In genomic region chr6:6747371-6747770, GRCh38 we compare ENCODE assay signal across 17 cellular contexts.
DNase-seq lines count a peak whose midpoint lies in the region; ATAC-seq lines count a peak whose summit lies in the region.
"Had no signal": no experiment of that assay in that cellular context is flagged by ENCODE, and none has a peak within 500 bp of the region (broad histone marks: within the 10 kb centered on the region; RNA-seq: fewer than 3 reads in every experiment).

No MANE protein-coding gene starts in this region.

- no peaks in the 10 kb centered on the region for H3K9me3 ChIP-seq in skeletal muscle tissue (ENCODE audit: control insufficient read depth in 3 of 3, low read length in 3 of 3)

- H3K36me3 ChIP-seq in skeletal muscle tissue (ENCODE audit: control insufficient read depth in 3 of 3, insufficient read depth in 3 of 3, low read length in 3 of 3) = no peaks in the 10 kb centered on the region
- H3K36me3 ChIP-seq: BLaER1 treated with 17β-estradiol and CSF1 and Interleukin-3, amounts not matched to agents 10 nM and 100 nM; MG63 had no signal

- intact Hi-C loops in Right ventricle myocardium inferior (cut with DNase I) (loop anchor here (5.0 kb wide), 2 partner anchors 80 to 145 kb away; no protein-coding TSS in a partner anchor), cardiac septum (cut with DNase I) (no loop called here), left cardiac atrium (cut with DNase I) (no loop called here)

- H3K9ac ChIP-seq in skeletal muscle tissue (ENCODE audit: low read depth in 1 of 3, low read length in 3 of 3) = peak overlapping the region; percentile 15 to 92 (median 85)
- H3K9ac ChIP-seq: BLaER1 treated with 17β-estradiol and CSF1 and Interleukin-3, amounts not matched to agents 10 nM and 100 nM had no signal

- H3K4me3 ChIP-seq in skeletal muscle tissue (ENCODE audit: low read length in 3 of 3) = peak overlapping the region; percentile 59 to 74 (median 63)
- H3K4me3 ChIP-seq: BLaER1 treated with 17β-estradiol and CSF1 and Interleukin-3, amounts not matched to agents 10 nM and 100 nM; MG63 had no signal

- peaks cover 48 to 64% (median 56%) of the 10 kb centered on the region in 3 donors for H3K4me1 ChIP-seq in skeletal muscle tissue (ENCODE audit: control insufficient read depth in 3 of 3, insufficient read depth in 3 of 3, low read length in 3 of 3)

- ATAC-seq in Right ventricle myocardium inferior = peak; percentile 17
- ATAC-seq in left cardiac atrium = peak; percentile 25 to 51
- ATAC-seq in HG02678 (IDR thresholded peaks at IDR 0.05; ENCODE audit: unreplicated experiment) = no peak
- no peak for ATAC-seq in HG02973 (IDR thresholded peaks at IDR 0.05; ENCODE audit: unreplicated experiment)
- ATAC-seq: CD8-positive, alpha-beta T cell had no signal

- DNase-seq in Right ventricle myocardium inferior (ENCODE audit: missing footprints) (no peak), cardiac septum (ENCODE audit: low spot score) (no peak), left cardiac atrium (no peak), myocyte (ENCODE audit: low read depth) (peak; percentile 59), NCI-H187 (lab: John Stamatoyannopoulos, UW) (no peak)
- DNase-seq: 8988T; CD8-positive, alpha-beta T cell; DND-41; MG63; NCI-H1417; NCI-H187 treated with DMSO at 0.1 percent for 48 hours; NCI-H2107; NCI-H510A had no signal

- H3K27ac ChIP-seq in skeletal muscle tissue (ENCODE audit: low read depth, low read length) = peak overlapping the region; percentile 95
- H3K27ac ChIP-seq: BLaER1 treated with 17β-estradiol and CSF1 and Interleukin-3, amounts not matched to agents 10 nM and 100 nM had no signal

- H3K27me3 ChIP-seq in skeletal muscle tissue (ENCODE audit: control insufficient read depth in 3 of 3, insufficient read depth in 3 of 3, low read length in 3 of 3) = no peaks in the 10 kb centered on the region
- H3K27me3 ChIP-seq: BLaER1 treated with 17β-estradiol and CSF1 and Interleukin-3, amounts not matched to agents 10 nM and 100 nM; MG63 had no signal

Comparison
In these comparisons a context has a peak if more than half of its experiments do, and no peak if none do; other contexts are left out.
1. ATAC-seq: peak in Right ventricle myocardium inferior (single experiment) and left cardiac atrium (2 of 2); none in HG02678 (single experiment) and HG02973 (single experiment).